In the genomic region with DNA sequence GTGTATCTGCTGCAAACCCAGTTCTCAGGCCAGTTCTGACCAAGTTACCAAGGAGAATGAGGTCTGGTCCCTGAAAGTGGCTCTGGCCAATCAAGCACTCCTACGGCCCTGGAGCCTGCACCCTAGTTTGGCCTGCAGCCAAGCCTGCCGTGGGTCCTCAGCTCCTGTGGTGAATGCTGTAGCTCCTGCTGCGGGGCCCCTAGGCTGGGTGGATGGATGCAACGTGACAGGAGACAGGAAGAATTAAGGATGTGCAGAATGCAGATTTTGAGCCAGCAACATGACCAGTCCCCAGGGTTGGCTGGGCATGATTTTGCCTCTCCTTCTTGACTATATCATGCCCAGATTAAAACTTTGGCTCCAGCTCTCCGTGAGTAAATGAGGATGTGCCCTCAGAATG, we compare ENCODE assay signal across 24 cellular contexts.
DNase-seq lines count a peak whose midpoint lies in the region; ATAC-seq, FAIRE-seq and TF ChIP-seq lines count a peak whose summit lies in the region.
"Had no signal": no experiment of that assay in that cellular context is flagged by ENCODE, and none has a peak within 500 bp of the region (broad histone marks: within the 10 kb centered on the region; RNA-seq: fewer than 3 reads in every experiment).

No MANE protein-coding gene starts in this region.

- no peak for TF ChIP-seq EP300 in K562 (IDR thresholded peaks at IDR 0.05; ENCODE audit: low read length)

- in situ Hi-C loops in K562 (cut with MboI), result no loop called here

- TF ChIP-seq CTCF in K562 (IDR thresholded peaks at IDR 0.05 in 2 of 3, conservative IDR thresholded peaks at IDR 0.05 in 1 of 3; ENCODE audit: insufficient read depth in 2 of 3, low read depth in 1 of 3, low read length in 3 of 3) (no peak), smooth muscle cell (IDR thresholded peaks at IDR 0.05; ENCODE audit: borderline replicate concordance, insufficient read depth, poor library complexity, severe bottlenecking) (no peak)

- DNase-seq in NCI-H345 (lab: John Stamatoyannopoulos, UW), result peak; percentile 48
- no peak for DNase-seq in NCI-H345 treated with DMSO at 0.1 percent for 48 hours (lab: John Stamatoyannopoulos, UW; ENCODE audit: unreplicated experiment)
- peak; percentile 28 for DNase-seq in NCI-H1092 treated with DMSO at 0.1 percent for 48 hours (lab: John Stamatoyannopoulos, UW)
- no peak for DNase-seq in K562 (ENCODE audit: extremely low read depth in 1 of 4, low spot score in 3 of 4)
- DNase-seq in smooth muscle cell (lab: John Stamatoyannopoulos, UW; ENCODE audit: unreplicated experiment), result no peak
- DNase-seq: 8988T; CD8-positive, alpha-beta memory T cell; DMS79; H7; Karpas-422; NCI-H1048; NCI-H187 treated with DMSO at 0.1 percent for 48 hours; NCI-H2227 treated with DMSO at 0.1 percent for 48 hours; NCI-H526; NK-92 treated with Interleukin-12 subunit alpha and Interleukin-12 subunit beta, amount 100 ng/mL, for 24 hours; Peyer's patch had no signal

- FAIRE-seq in K562 (lab: Jason Lieb, UNC), result no peak
- FAIRE-seq: D721Med, GM12892 had no signal

- TF ChIP-seq POLR2A in K562 (conservative IDR thresholded peaks at IDR 0.05), result no peak

- H4K20me1 ChIP-seq in K562 (replicated peaks; ENCODE audit: control insufficient read depth, insufficient read depth, low read length) (no peaks in the 10 kb centered on the region), smooth muscle cell (ENCODE audit: low read depth) (no peaks in the 10 kb centered on the region)

- H3K36me3 ChIP-seq in K562 (ENCODE audit: control insufficient read depth, insufficient read depth, low read length), result no peaks in the 10 kb centered on the region
- H3K36me3 ChIP-seq in smooth muscle cell (ENCODE audit: low read depth), result no peaks in the 10 kb centered on the region
- H3K36me3 ChIP-seq: Peyer's patch had no signal

- POLR2A ChIA-PET in K562 (lab: Yijun Ruan, JAX), result no interaction called here

- no peaks in the 10 kb centered on the region for H3K9me3 ChIP-seq in K562 (replicated peaks; ENCODE audit: control insufficient read depth, insufficient read depth, low read depth, low read length)
- no peaks in the 10 kb centered on the region for H3K9me3 ChIP-seq in smooth muscle cell (replicated peaks; ENCODE audit: low read depth)
- H3K9me3 ChIP-seq: Peyer's patch had no signal

- H3K27me3 ChIP-seq in K562 (ENCODE audit: control insufficient read depth in 2 of 2, insufficient read depth in 2 of 2, low read length in 2 of 2) (no peaks in the 10 kb centered on the region), smooth muscle cell (ENCODE audit: low read depth) (no peaks in the 10 kb centered on the region)
- H3K27me3 ChIP-seq: Peyer's patch had no signal

- ATAC-seq in K562 (no peak), HG03442 (IDR thresholded peaks at IDR 0.05; ENCODE audit: unreplicated experiment) (no peak), GM19023 (IDR thresholded peaks at IDR 0.05; ENCODE audit: unreplicated experiment) (no peak), GM21529 (IDR thresholded peaks at IDR 0.05; ENCODE audit: unreplicated experiment) (no peak)
- ATAC-seq: Right ventricle myocardium inferior had no signal

- peaks cover 36% of the 10 kb centered on the region for H3F3A ChIP-seq in smooth muscle cell (ENCODE audit: low read depth)

- WGBS in K562 (ENCODE audit: insufficient coverage, low coverage, missing lambda C conversion rate), result 51% methylated on average over 5 of the region's 5 CpGs
- WGBS in smooth muscle cell (ENCODE audit: low lambda C conversion rate), result 37% methylated on average over 5 of the region's 5 CpGs

- H3K4me1 ChIP-seq in K562 (replicated peaks in 1 of 2; ENCODE audit: control insufficient read depth in 2 of 2, insufficient read depth in 2 of 2, low read length in 2 of 2) (peaks cover 13 to 28% of the 10 kb centered on the region in 2 experiments; a peak in 4 of 5 replicates), smooth muscle cell (ENCODE audit: low read depth) (peaks cover 30% of the 10 kb centered on the region)

- TF ChIP-seq RAD21 in K562 (CRISPR knock-in tag; conservative IDR thresholded peaks at IDR 0.05 in 1 of 2, IDR thresholded peaks at IDR 0.05 in 1 of 2), result no peak

- H3K4me3 ChIP-seq in K562 (no peak overlapping the region), smooth muscle cell (no peak overlapping the region)
- H3K4me3 ChIP-seq: Peyer's patch, SK-N-MC had no signal

- H2AFZ ChIP-seq in K562 (ENCODE audit: low read depth, low read length), result no peak overlapping the region
- H2AFZ ChIP-seq in smooth muscle cell (ENCODE audit: low read depth), result no peak overlapping the region

- no peaks in the 10 kb centered on the region for H3K9me1 ChIP-seq in K562 (ENCODE audit: control insufficient read depth, insufficient read depth, low read length)

- CTCF ChIA-PET in K562 (lab: Yijun Ruan, JAX; ENCODE audit: low intra/inter-chr PET ratio), result no interaction called here

- H3K27ac ChIP-seq in K562 (ENCODE audit: extremely low read depth, low read depth, low read length) (no peak overlapping the region), smooth muscle cell (ENCODE audit: low read depth) (peak overlapping the region; percentile 96)
- H3K27ac ChIP-seq: HL-60, Peyer's patch, SK-N-MC had no signal

- intact Hi-C loops in K562 (cut with micrococcal nuclease), result no loop called here

- no TSS peak for BruUV-seq in K562 (replicated peaks; lab: Mats Ljungman, UMichigan)

- H3K79me2 ChIP-seq in K562 (ENCODE audit: control insufficient read depth, insufficient read depth, low read length) (no peaks in the 10 kb centered on the region), smooth muscle cell (ENCODE audit: low read depth) (peaks cover 8% of the 10 kb centered on the region)

- H3K4me2 ChIP-seq in K562 (ENCODE audit: insufficient read depth, low read length), result no peak overlapping the region
- H3K4me2 ChIP-seq in smooth muscle cell, result peak overlapping the region; percentile 4

- H3K9ac ChIP-seq in K562 (ENCODE audit: insufficient read depth in 1 of 2, low read depth in 2 of 2, low read length in 2 of 2) (no peak overlapping the region), smooth muscle cell (ENCODE audit: low read depth) (no peak overlapping the region)

TF ChIP-seq in K562, 482 proteins besides CTCF, POLR2A, EP300 and RAD21:
- no peak for TF ChIP-seq POLR2AphosphoS2 (IDR thresholded peaks at IDR 0.05; ENCODE audit: low read length)
- no peak for TF ChIP-seq GATAD2A (IDR thresholded peaks at IDR 0.05)
- no peak for TF ChIP-seq CBX5 (IDR thresholded peaks at IDR 0.05; ENCODE audit: borderline replicate concordance, low read depth)
- TF ChIP-seq NFIC (IDR thresholded peaks at IDR 0.05), result peak; percentile 66

Comparison
In these comparisons a context has a peak if more than half of its experiments do, and no peak if none do; other contexts are left out.
1. DNase-seq: peak in NCI-H345 (single experiment) and NCI-H1092 treated with DMSO at 0.1 percent for 48 hours (single experiment); none in NCI-H345 treated with DMSO at 0.1 percent for 48 hours (single experiment), K562 (0 of 4) and smooth muscle cell (single experiment).